In genomic region chr15:64844576-64845140, GRCh38 we compare ENCODE assay signal across 9 cellular contexts.
DNase-seq lines count a peak whose midpoint lies in the region; ATAC-seq and TF ChIP-seq lines count a peak whose summit lies in the region.
"Had no signal": no experiment of that assay in that cellular context is flagged by ENCODE, and none has a peak within 500 bp of the region (broad histone marks: within the 10 kb centered on the region; RNA-seq: fewer than 3 reads in every experiment).

No MANE protein-coding gene starts in this region.

- no peak for TF ChIP-seq CTCF in tibial artery (IDR thresholded peaks at IDR 0.05)
- no peak for TF ChIP-seq CTCF in WERI-Rb-1 (IDR thresholded peaks at IDR 0.05; ENCODE audit: low read depth, low read length)

- H3K4me1 ChIP-seq in tibial artery = peaks cover 0 to 62% (median 45%) of the 10 kb centered on the region in 4 donors

- H3K36me3 ChIP-seq in tibial artery (peaks cover 13 to 16% (median 13%) of the 10 kb centered on the region in 3 donors), WERI-Rb-1 (peaks cover 6% of the 10 kb centered on the region)

- no peak for ATAC-seq in GM19467 (IDR thresholded peaks at IDR 0.05; ENCODE audit: unreplicated experiment)

- H3K27ac ChIP-seq in layer of hippocampus (ENCODE audit: low read depth, low read length) = peak overlapping the region; percentile 49
- peak overlapping the region; percentile 96 to 97 for H3K27ac ChIP-seq in tibial artery
- no peak overlapping the region for H3K27ac ChIP-seq in WERI-Rb-1

- peaks cover 2% of the 10 kb centered on the region for H3K36me3 Mint-ChIP-seq in activated naive CD8-positive, alpha-beta T cell

- peaks cover 56% of the 10 kb centered on the region for H3K4me1 Mint-ChIP-seq in activated naive CD8-positive, alpha-beta T cell (ENCODE audit: low read depth)

- H3K4me3 ChIP-seq in tibial artery (peak overlapping the region; percentile 86 to 91), WERI-Rb-1 (ENCODE audit: low read depth, low read length) (no peak overlapping the region)

- no peaks in the 10 kb centered on the region for H3K27me3 ChIP-seq in layer of hippocampus (ENCODE audit: control insufficient read depth, insufficient read depth, low read length)
- H3K27me3 ChIP-seq in tibial artery = no peaks in the 10 kb centered on the region
- H3K27me3 ChIP-seq in WERI-Rb-1 (ENCODE audit: insufficient read depth, low read depth, severe bottlenecking) = no peaks in the 10 kb centered on the region

- intact Hi-C loops in tibial artery (cut with DNase I; ENCODE audit: low total_unique reads) = loop anchor here (10.0 kb wide), 1 partner anchor 50 kb away; no protein-coding TSS in a partner anchor

- no peaks in the 10 kb centered on the region for H3K9me3 Mint-ChIP-seq in activated naive CD8-positive, alpha-beta T cell (ENCODE audit: low read depth)

- peak overlapping the region; percentile 62 for H3K27ac Mint-ChIP-seq in activated naive CD8-positive, alpha-beta T cell

- H3K9me3 ChIP-seq in tibial artery (no peaks in the 10 kb centered on the region), WERI-Rb-1 (ENCODE audit: severe bottlenecking) (no peaks in the 10 kb centered on the region)

- peak; percentile 67 for DNase-seq in activated CD8-positive, alpha-beta memory T cell treated with anti-CD3 and anti-CD28 coated beads for 24 hours
- DNase-seq in activated CD8-positive, alpha-beta memory T cell treated with anti-CD3 and anti-CD28 coated beads, Interleukin-2, amount 50 U/mL, for 4 hours = no peak
- no peak for DNase-seq in tibial artery
- no peak for DNase-seq in WERI-Rb-1
- no peak for DNase-seq in cerebellar cortex (ENCODE audit: low spot score)
- DNase-seq: activated effector memory CD4-positive, alpha-beta T cell treated with Interleukin-2 at 50 U/mL for 16 hours had no signal

- H3K27me3 Mint-ChIP-seq in activated naive CD8-positive, alpha-beta T cell = no peaks in the 10 kb centered on the region

- peak overlapping the region; percentile 92 for H3K4me3 Mint-ChIP-seq in activated naive CD8-positive, alpha-beta T cell
